ENCODE assay signal across 19 cellular contexts in the genomic region with DNA sequence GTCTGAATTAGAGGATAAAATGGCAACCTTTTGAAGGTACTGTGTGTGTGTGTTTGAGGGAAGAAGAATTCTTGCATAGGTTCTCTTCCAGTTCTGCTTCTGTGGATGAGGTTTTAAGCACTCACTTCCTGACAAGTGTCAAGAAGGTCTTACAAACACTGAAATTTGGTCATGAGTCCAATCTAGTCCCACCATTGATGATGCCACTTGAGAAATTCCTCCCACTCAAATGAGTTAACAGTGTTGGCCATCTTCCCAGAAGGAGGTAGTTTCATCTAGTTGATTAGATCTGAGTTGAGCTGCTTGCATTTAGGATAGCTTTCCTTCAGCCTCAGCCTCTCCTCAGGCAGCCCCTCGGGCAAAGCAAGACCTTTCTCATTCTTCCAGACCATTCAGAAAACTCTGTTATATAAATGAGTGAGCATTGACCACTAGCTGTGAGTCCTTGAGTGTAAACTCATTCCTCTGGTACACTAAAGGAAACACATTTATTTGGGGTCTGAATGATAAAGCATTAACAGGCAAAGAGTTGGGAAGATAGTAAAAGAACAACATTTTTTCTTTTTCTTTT.
DNase-seq lines count a peak whose midpoint lies in the region; ATAC-seq and TF ChIP-seq lines count a peak whose summit lies in the region.
"Had no signal": no experiment of that assay in that cellular context is flagged by ENCODE, and none has a peak within 500 bp of the region (broad histone marks: within the 10 kb centered on the region; RNA-seq: fewer than 3 reads in every experiment).

No MANE protein-coding gene starts in this region.

- no peak overlapping the region for H3K4me3 Mint-ChIP-seq in brain
- H3K4me3 Mint-ChIP-seq: activated CD4-positive, alpha-beta T cell treated with anti-CD3 and anti-CD28 coated beads, Interleukin-2, amount 10 ng/mL, durations not matched to agents 7 days and 5 days; naive thymus-derived CD8-positive, alpha-beta T cell had no signal

- H3K27ac Mint-ChIP-seq in brain, result peak overlapping the region in 3 of 5 experiments; percentile 10 to 48 (median 16)
- H3K27ac Mint-ChIP-seq: activated CD4-positive, alpha-beta T cell treated with anti-CD3 and anti-CD28 coated beads, Interleukin-2, amount 10 ng/mL, durations not matched to agents 7 days and 5 days; naive thymus-derived CD8-positive, alpha-beta T cell had no signal

- no peaks in the 10 kb centered on the region for H3K27me3 Mint-ChIP-seq in brain

- DNase-seq in ELF-1 (ENCODE audit: low read depth, low spot score) (peak; percentile 48), NCI-H1105 treated with DMSO at 0.1 percent for 48 hours (lab: John Stamatoyannopoulos, UW) (peak; percentile 44), kidney tubule cell (ENCODE audit: low spot score) (peak; percentile 64), HT-29 (ENCODE audit: low spot score) (no peak)
- DNase-seq: activated CD4-positive, alpha-beta T cell treated with anti-CD3 and anti-CD28 coated beads, Interleukin-2, amount 10 ng/mL, durations not matched to agents 7 days and 5 days; activated T-cell treated with anti-CD3 and anti-CD28 coated beads, Interleukin-2, amount 50 U/mL, for 48 hours; C1 segment of cervical spinal cord; colonic mucosa; DND-41; erythroblast; naive thymus-derived CD8-positive, alpha-beta T cell; NCI-H524; psoas muscle; stimulated activated CD4-positive, alpha-beta T cell treated with anti-CD3 and anti-CD28 coated beads, Interleukin-15, amount 100 ng/mL, for 24 hours had no signal

- TF ChIP-seq CTCF in brain (conservative IDR thresholded peaks at IDR 0.05), result no peak

- no peak for ATAC-seq in HG03439 (IDR thresholded peaks at IDR 0.05; ENCODE audit: unreplicated experiment)
- ATAC-seq in HG02798 (IDR thresholded peaks at IDR 0.05; ENCODE audit: poor library complexity, unreplicated experiment), result no peak
- ATAC-seq in GM18498 (IDR thresholded peaks at IDR 0.05; ENCODE audit: unreplicated experiment), result no peak
- ATAC-seq: K562; naive thymus-derived CD8-positive, alpha-beta T cell; psoas muscle had no signal

- peaks cover 6% of the 10 kb centered on the region for H3K36me3 Mint-ChIP-seq in brain
- H3K36me3 Mint-ChIP-seq: naive thymus-derived CD8-positive, alpha-beta T cell had no signal

- peaks cover 66% of the 10 kb centered on the region for H3K4me1 Mint-ChIP-seq in brain
- H3K4me1 Mint-ChIP-seq: activated CD4-positive, alpha-beta T cell treated with anti-CD3 and anti-CD28 coated beads, Interleukin-2, amount 10 ng/mL, durations not matched to agents 7 days and 5 days; naive thymus-derived CD8-positive, alpha-beta T cell had no signal

- peaks cover 0 to 3% (median 0%) of the 10 kb centered on the region in 5 experiments for H3K9me3 Mint-ChIP-seq in brain
- H3K9me3 Mint-ChIP-seq: activated CD4-positive, alpha-beta T cell treated with anti-CD3 and anti-CD28 coated beads, Interleukin-2, amount 10 ng/mL, durations not matched to agents 7 days and 5 days; naive thymus-derived CD8-positive, alpha-beta T cell had no signal
